ENCODE assay signal across 8 cellular contexts in the genomic region with DNA sequence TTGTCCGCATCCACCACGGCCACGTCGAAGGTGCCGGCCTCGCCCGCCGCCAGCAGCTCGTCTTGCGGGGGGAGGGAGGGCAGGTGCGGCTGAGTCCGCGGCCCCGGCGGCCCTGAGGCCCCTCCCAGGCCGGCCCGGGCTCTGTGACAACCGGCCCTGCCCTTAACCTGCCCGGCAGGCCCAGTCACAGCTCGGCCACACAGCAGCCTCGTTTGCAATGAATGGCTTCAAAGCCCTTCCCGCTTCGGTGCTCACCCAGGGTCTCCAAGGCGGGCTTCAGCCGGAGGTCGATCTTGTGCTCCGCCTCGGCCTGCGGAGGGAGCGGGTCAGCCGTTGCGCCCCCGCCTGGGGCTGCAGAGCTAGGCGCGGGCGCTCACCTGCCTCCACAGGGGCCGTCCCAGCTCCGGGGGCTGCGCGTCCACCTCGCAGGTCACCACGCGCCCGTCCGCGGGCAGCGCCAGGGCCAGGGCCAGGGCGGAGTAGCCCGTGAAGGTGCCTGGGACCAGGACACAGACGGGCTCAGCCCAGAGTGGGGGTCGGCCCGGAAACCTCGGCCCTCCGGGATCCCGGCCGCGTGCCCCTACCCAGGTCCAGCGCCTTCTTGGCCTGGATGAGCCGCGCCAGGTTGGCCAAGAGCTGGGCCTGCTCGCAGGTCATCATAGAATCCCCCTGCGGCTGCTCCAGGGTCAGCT. TPM values are rescaled to one million over a fixed set of nuclear protein-coding genes. Genes with fewer than 3 reads are reported as not detected.
DNase-seq lines count a peak whose midpoint lies in the region; ATAC-seq and TF ChIP-seq lines count a peak whose summit lies in the region.

No MANE protein-coding gene starts in this region.

- DNase-seq in Peyer's patch, result peak in 2 of 3 donors; percentile 44 to 85
- DNase-seq in lower lobe of right lung, result no peak
- DNase-seq in cerebellar nuclear complex (lab: John Stamatoyannopoulos, UW), result no peak
- DNase-seq in dedifferentiated amniotic fluid mesenchymal stem cell (ENCODE audit: extremely low spot score), result no peak

- peak overlapping the region; percentile 68 to 85 (median 72) for H3K4me3 ChIP-seq in Peyer's patch
- H3K4me3 ChIP-seq in lower lobe of right lung, result peak overlapping the region; percentile 97
- peak overlapping the region; percentile 77 for H3K4me3 ChIP-seq in thymus (ENCODE audit: low read length)

- H3K9me3 ChIP-seq in Peyer's patch (no peaks in the 10 kb centered on the region), lower lobe of right lung (no peaks in the 10 kb centered on the region), thymus (ENCODE audit: control insufficient read depth) (no peaks in the 10 kb centered on the region)

- 1% methylated on average over 62 of the region's 62 CpGs for WGBS in thymus

- H3K4me1 ChIP-seq in Peyer's patch (peaks cover 0 to 30% (median 5%) of the 10 kb centered on the region in 4 donors), lower lobe of right lung (peaks cover 19% of the 10 kb centered on the region), thymus (ENCODE audit: control insufficient read depth, insufficient read depth, low read length) (peaks cover 2% of the 10 kb centered on the region)

- no peak for TF ChIP-seq CTCF in Peyer's patch (IDR thresholded peaks at IDR 0.05)
- no peak for TF ChIP-seq CTCF in lower lobe of right lung (IDR thresholded peaks at IDR 0.05)

- H3K36me3 ChIP-seq in Peyer's patch (peaks cover 0 to 29% (median 0%) of the 10 kb centered on the region in 3 donors), lower lobe of right lung (peaks cover 35% of the 10 kb centered on the region), thymus (ENCODE audit: control insufficient read depth, insufficient read depth) (peaks cover 6% of the 10 kb centered on the region)

- H3K27ac ChIP-seq in Peyer's patch (peak overlapping the region; percentile 81 to 92 (median 87)), cingulate gyrus (ENCODE audit: low read depth, low read length) (peak overlapping the region; percentile 60), lower lobe of right lung (peak overlapping the region; percentile 93), thymus (ENCODE audit: low read depth) (peak overlapping the region; percentile 80)

- peak; percentile 30 to 34 for TF ChIP-seq POLR2A in Peyer's patch (IDR thresholded peaks at IDR 0.05)

- H3K27me3 ChIP-seq in Peyer's patch (no peaks in the 10 kb centered on the region), lower lobe of right lung (ENCODE audit: low read depth) (no peaks in the 10 kb centered on the region), thymus (ENCODE audit: control insufficient read depth, insufficient read depth) (no peaks in the 10 kb centered on the region)

- intact Hi-C loops in lower lobe of right lung (cut with DNase I), result no loop called here

- ATAC-seq in GM18511 (IDR thresholded peaks at IDR 0.05; ENCODE audit: unreplicated experiment), result peak; percentile 15
- ATAC-seq in HG02642 (IDR thresholded peaks at IDR 0.05; ENCODE audit: poor library complexity, unreplicated experiment), result peak; percentile 5
- ATAC-seq in lower lobe of right lung, result peak; percentile 52 to 55

RNA-seq across cellular contexts. Expression of a gene that starts 0.9 kb away (rescaled TPM):
- total RNA-seq in Peyer's patch, result 100 to 1,000 TPM in 3 of 4 donors, 10 to 100 TPM in 1; 86.6 to 205 (median 147) TPM
- 18.3 TPM for total RNA-seq in lower lobe of right lung
- 40.7 TPM for polyA plus RNA-seq in thymus

RNA-seq across cellular contexts. Expression of a gene that starts 24.2 kb away (rescaled TPM):
- total RNA-seq in Peyer's patch (100 to 1,000 TPM; 118 to 152 (median 138) TPM), lower lobe of right lung (120 TPM)
- polyA plus RNA-seq in thymus, result 146 TPM

Comparison
In these comparisons a context has a peak if more than half of its experiments do, and no peak if none do; other contexts are left out.
1. DNase-seq: peak in Peyer's patch (2 of 3); none in lower lobe of right lung (single experiment), cerebellar nuclear complex (0 of 2) and dedifferentiated amniotic fluid mesenchymal stem cell (single experiment).
2. Peak in every context shown above with its lines, with median percentiles within 50 percentile points of each other: ATAC-seq, H3K27ac ChIP-seq and H3K4me3 ChIP-seq.